ENCODE assay signal across 10 cellular contexts in the genomic region with DNA sequence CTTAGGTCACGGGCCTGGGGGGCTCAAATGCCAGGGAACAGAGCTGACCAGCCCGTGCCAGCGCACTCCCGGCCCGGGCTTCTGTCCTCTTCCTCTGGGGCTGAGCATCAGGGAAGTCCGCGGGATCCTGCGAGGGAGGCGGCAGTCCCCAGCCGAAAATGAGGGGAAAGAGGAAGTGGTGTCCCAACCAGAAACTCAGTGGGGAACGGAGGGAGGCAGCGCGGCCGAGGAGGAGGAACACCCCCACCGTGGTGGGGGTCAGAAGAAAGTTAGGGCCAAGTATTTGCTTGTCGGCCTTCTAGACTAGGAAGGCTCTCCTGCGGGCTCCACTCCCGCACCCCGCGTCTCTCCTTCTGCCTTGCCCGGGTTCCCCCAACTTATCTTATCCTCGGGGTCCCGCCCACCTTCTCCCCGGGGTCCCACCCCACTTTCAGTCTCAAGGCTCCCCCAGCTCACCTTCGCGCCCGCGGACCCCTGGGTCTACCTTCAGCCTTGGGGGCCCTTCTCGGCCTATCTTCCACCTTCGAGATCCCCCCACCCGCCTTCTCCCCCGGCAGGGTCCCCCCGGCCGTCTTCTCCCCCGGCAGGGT. TPM values are rescaled to one million over a fixed set of nuclear protein-coding genes. Genes with fewer than 3 reads are reported as not detected.
DNase-seq lines count a peak whose midpoint lies in the region; ATAC-seq, FAIRE-seq and TF ChIP-seq lines count a peak whose summit lies in the region.
"Had no signal": no experiment of that assay in that cellular context is flagged by ENCODE, and none has a peak within 500 bp of the region (broad histone marks: within the 10 kb centered on the region; RNA-seq: fewer than 3 reads in every experiment).

No MANE protein-coding gene starts in this region.

- TF ChIP-seq POLR2A in GM12878 (IDR thresholded peaks at IDR 0.05; ENCODE audit: low read depth, low read length) = peak; percentile 58; the same call in 1 of the 2 replicates

- no peak for FAIRE-seq in GM12878 (lab: Jason Lieb, UNC)
- FAIRE-seq: A204.1, islet of Langerhans had no signal

- H3K9ac ChIP-seq in GM12878 (ENCODE audit: control insufficient read depth, insufficient read depth, low read length) = peak overlapping the region; percentile 77
- peak overlapping the region; percentile 18 for H3K9ac ChIP-seq in iPS-18a (ENCODE audit: low read length)
- H3K9ac ChIP-seq in skeletal muscle tissue (ENCODE audit: low read depth in 1 of 3, low read length in 3 of 3) = peak overlapping the region; percentile 70 to 87 (median 80)

- peaks cover 2% of the 10 kb centered on the region; the same call in 2 of the 3 replicates for H3K9me3 ChIP-seq in GM12878 (replicated peaks; ENCODE audit: control insufficient read depth, insufficient read depth, low read length)
- H3K9me3 ChIP-seq in iPS-18a (ENCODE audit: control insufficient read depth, low read depth, low read length) = no peaks in the 10 kb centered on the region
- H3K9me3 ChIP-seq in skeletal muscle tissue (ENCODE audit: control insufficient read depth in 3 of 3, low read length in 3 of 3) = no peaks in the 10 kb centered on the region

- H4K20me1 ChIP-seq in GM12878 (ENCODE audit: control insufficient read depth, insufficient read depth) = no peaks in the 10 kb centered on the region

- ATAC-seq in GM12878 = peak; percentile 51

- H3K4me3 ChIP-seq in GM12878 (peak overlapping the region; percentile 86), iPS-18a (ENCODE audit: low read length) (peak overlapping the region; percentile 59), skeletal muscle tissue (ENCODE audit: low read length in 3 of 3) (peak overlapping the region; percentile 74 to 82 (median 79))

- H3K27me3 ChIP-seq in GM12878 (replicated peaks in 1 of 2; ENCODE audit: control insufficient read depth in 2 of 2, insufficient read depth in 2 of 2, low read length in 1 of 2) (no peaks in the 10 kb centered on the region), iPS-18a (ENCODE audit: control insufficient read depth, insufficient read depth, low read length) (peaks cover 21% of the 10 kb centered on the region), skeletal muscle tissue (ENCODE audit: control insufficient read depth in 3 of 3, insufficient read depth in 3 of 3, low read length in 3 of 3) (no peaks in the 10 kb centered on the region)

- H3K36me3 ChIP-seq in GM12878 (ENCODE audit: control insufficient read depth in 2 of 2, insufficient read depth in 2 of 2, low read length in 1 of 2) = no peaks in the 10 kb centered on the region
- H3K36me3 ChIP-seq in iPS-18a (ENCODE audit: control insufficient read depth, low read depth, low read length) = no peaks in the 10 kb centered on the region
- H3K36me3 ChIP-seq in skeletal muscle tissue (ENCODE audit: control insufficient read depth in 3 of 3, insufficient read depth in 3 of 3, low read length in 3 of 3) = no peaks in the 10 kb centered on the region

- TF ChIP-seq RAD21 in GM12878 (IDR thresholded peaks at IDR 0.05; ENCODE audit: insufficient read depth, low read depth, low read length) = no peak

- H3K4me2 ChIP-seq in GM12878 (ENCODE audit: control insufficient read depth, insufficient read depth) = peak overlapping the region; percentile 99

- RAD21 ChIA-PET in GM12878 (lab: Charles Lee; ENCODE audit: unreplicated experiment) = interaction anchor here (1.0 kb wide), 1 partner anchor 10 kb away, joined by 3 read pairs; no protein-coding TSS in a partner anchor

- intact Hi-C loops in GM12878 (cut with micrococcal nuclease; ENCODE audit: unreplicated experiment) = no loop called here

- peaks cover 11% of the 10 kb centered on the region for H3K4me1 ChIP-seq in GM12878 (ENCODE audit: control insufficient read depth, insufficient read depth, low read length)
- peaks cover 15% of the 10 kb centered on the region for H3K4me1 ChIP-seq in iPS-18a (ENCODE audit: control insufficient read depth, low read depth, low read length)
- H3K4me1 ChIP-seq in skeletal muscle tissue (ENCODE audit: control insufficient read depth in 3 of 3, insufficient read depth in 3 of 3, low read length in 3 of 3) = peaks cover 40 to 47% (median 44%) of the 10 kb centered on the region in 3 donors

- H3K27ac ChIP-seq in GM12878 (ENCODE audit: control insufficient read depth, insufficient read depth) = peak overlapping the region; percentile 61
- H3K27ac ChIP-seq in iPS-18a (ENCODE audit: low read length) = no peak overlapping the region
- H3K27ac ChIP-seq in skeletal muscle tissue (ENCODE audit: low read depth, low read length) = peak overlapping the region; percentile 88

- BruUV-seq in GM12878 (replicated peaks; lab: Mats Ljungman, UMichigan) = no TSS peak

- SMC1A ChIA-PET in GM12878 (lab: Charles Lee; ENCODE audit: uncharacterized antibody, unreplicated experiment) = interaction anchor here (1.4 kb wide), 1 partner anchor 9 kb away, joined by 6 read pairs; no protein-coding TSS in a partner anchor

- no peak for TF ChIP-seq EP300 in GM12878 (IDR thresholded peaks at IDR 0.05; ENCODE audit: borderline replicate concordance in 1 of 2, control insufficient read depth in 1 of 2, low read depth in 2 of 2, low read length in 2 of 2)

- TF ChIP-seq CTCF in GM12878 (IDR thresholded peaks at IDR 0.05 in 2 of 3, conservative IDR thresholded peaks at IDR 0.05 in 1 of 3; ENCODE audit: control insufficient read depth in 2 of 3, extremely low read depth in 1 of 3, insufficient read depth in 1 of 3, low read depth in 3 of 3, low read length in 3 of 3) = no peak

- CTCF ChIA-PET in GM12878 (lab: Yijun Ruan, JAX) = no interaction called here

- peaks cover 6% of the 10 kb centered on the region for H3K79me2 ChIP-seq in GM12878 (ENCODE audit: control insufficient read depth, insufficient read depth, low read length)

- H2AFZ ChIP-seq in GM12878 (ENCODE audit: control insufficient read depth, low read depth, low read length) = peak overlapping the region; percentile 71

- in situ Hi-C loops in GM12878 (cut with MboI) = no loop called here

- POLR2A ChIA-PET in GM12878 (lab: Charles Lee) = interaction anchor here (0.5 kb wide), 1 partner anchor 11 kb away, joined by 3 read pairs; no protein-coding TSS in a partner anchor

- DNase-seq in DMS 273 (lab: John Stamatoyannopoulos, UW; ENCODE audit: unreplicated experiment) (peak; percentile 60), DMS 273 treated with DMSO at 0.1 percent for 48 hours (lab: John Stamatoyannopoulos, UW) (no peak), HK-2 (ENCODE audit: unreplicated experiment) (peak; percentile 36), T-helper 2 cell (peak in 4 of 5 experiments; percentile 32 to 64 (median 46)), GM12878 (ENCODE audit: low read depth, low spot score) (no peak), NCI-H526 treated with DMSO at 0.1 percent for 48 hours (lab: John Stamatoyannopoulos, UW) (no peak)

- 3% methylated on average over 16 of the region's 35 CpGs for WGBS in GM12878 (ENCODE audit: insufficient coverage, insufficient replicate concordance, low lambda C conversion rate, missing lambda C conversion rate)

TF ChIP-seq in GM12878, 131 proteins besides CTCF, POLR2A, EP300 and RAD21 (continues in another document):
- TF ChIP-seq BMI1 (IDR thresholded peaks at IDR 0.05; ENCODE audit: borderline replicate concordance) (no peak), ZZZ3 (IDR thresholded peaks at IDR 0.05; ENCODE audit: control insufficient read depth, insufficient read length, low read depth) (no peak), SMAD5 (IDR thresholded peaks at IDR 0.05; ENCODE audit: low read depth) (no peak), DPF2 (IDR thresholded peaks at IDR 0.05) (peak; percentile 14; the same call in 1 of the 2 replicates), STAT1 (conservative IDR thresholded peaks at IDR 0.05) (no peak), SP1 (IDR thresholded peaks at IDR 0.05; ENCODE audit: low read depth, low read length) (no peak), SMC3 (IDR thresholded peaks at IDR 0.05; ENCODE audit: borderline replicate concordance, low read length) (no peak), RUNX3 (IDR thresholded peaks at IDR 0.05; ENCODE audit: low read length) (peak; percentile 34; the same call in 1 of the 2 replicates), BRCA1 (IDR thresholded peaks at IDR 0.05; ENCODE audit: low read depth, low read length) (no peak), BACH1 (IDR thresholded peaks at IDR 0.05; ENCODE audit: borderline replicate concordance) (no peak; the same call in 1 of the 2 replicates), TCF3 (IDR thresholded peaks at IDR 0.05; ENCODE audit: borderline replicate concordance, insufficient read depth, low read depth, low read length) (0 out of 2 replicates have a peak, but pooled peaks have one; percentile 24), TARDBP (IDR thresholded peaks at IDR 0.05; ENCODE audit: borderline replicate concordance) (no peak)
- TF ChIP-seq, protein P1, sequence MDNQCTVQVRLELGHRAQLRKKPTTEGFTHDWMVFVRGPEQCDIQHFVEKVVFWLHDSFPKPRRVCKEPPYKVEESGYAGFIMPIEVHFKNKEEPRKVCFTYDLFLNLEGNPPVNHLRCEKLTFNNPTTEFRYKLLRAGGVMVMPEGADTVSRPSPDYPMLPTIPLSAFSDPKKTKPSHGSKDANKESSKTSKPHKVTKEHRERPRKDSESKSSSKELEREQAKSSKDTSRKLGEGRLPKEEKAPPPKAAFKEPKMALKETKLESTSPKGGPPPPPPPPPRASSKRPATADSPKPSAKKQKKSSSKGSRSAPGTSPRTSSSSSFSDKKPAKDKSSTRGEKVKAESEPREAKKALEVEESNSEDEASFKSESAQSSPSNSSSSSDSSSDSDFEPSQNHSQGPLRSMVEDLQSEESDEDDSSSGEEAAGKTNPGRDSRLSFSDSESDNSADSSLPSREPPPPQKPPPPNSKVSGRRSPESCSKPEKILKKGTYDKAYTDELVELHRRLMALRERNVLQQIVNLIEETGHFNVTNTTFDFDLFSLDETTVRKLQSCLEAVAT (IDR thresholded peaks at IDR 0.05) = no peak

RNA-seq across cellular contexts. Expression of a gene that starts 0.6 kb away (rescaled TPM):
- 8.7 and 9.9 TPM in 2 replicates for total RNA-seq in GM12878 (2013; cell fraction: nucleolus; rRNA removed)
- total RNA-seq in GM12878 (2014; rRNA removed) = 8.1 and 8.9 TPM in 2 replicates
- total RNA-seq in GM12878 (2014; rRNA removed; fragmentation: Illumina TruSeq; extraction: Trizol) = 5.1 and 5.2 TPM in 2 replicates
- total RNA-seq in GM12878 (2021) = 13.3 TPM in 2 replicates
- 2.6 TPM for polyA plus RNA-seq in GM12878 (2011; ENCODE audit: low read depth)
- polyA plus RNA-seq in GM12878 (2011; rRNA removed) = 4.4 and 5.8 TPM in 2 replicates
- 3.6 and 3.7 TPM in 2 replicates for polyA plus RNA-seq in GM12878 (2011; cell fraction: cytosol; rRNA removed)
- polyA plus RNA-seq in GM12878 (2011; cell fraction: nucleus; rRNA removed) = 13.5 and 18.8 TPM in 2 replicates
- polyA plus RNA-seq in GM12878 (2012) = 5.9 and 6.6 TPM in 2 replicates
- polyA plus RNA-seq in GM12878 (2014; fragmentation: Illumina TruSeq; extraction: Trizol) = 6.0 and 8.0 TPM in 2 replicates
- polyA plus RNA-seq in GM12878 (2014; fragmentation: Nextera tagmentation; extraction: Ambion mirVana) = under 1 TPM; 0.34 to 0.68 TPM
- 8.6 and 10.3 TPM in 2 replicates for polyA plus RNA-seq in GM12878 (2014; rRNA removed)
- polyA plus RNA-seq in GM12878 (2016; fragmentation: Nextera tagmentation; extraction: Ambion mirVana) = 1 to 10 TPM; 1.9 to 2.2 TPM
- 3.4 and 4.0 TPM in 2 replicates for polyA minus RNA-seq in GM12878 (2011; rRNA and poly(A)+ RNA removed)
- polyA minus RNA-seq in GM12878 (2011; cell fraction: cytosol; rRNA and poly(A)+ RNA removed) = 3.1 and 3.2 TPM in 2 replicates
- polyA minus RNA-seq in GM12878 (2011; cell fraction: nucleus; rRNA and poly(A)+ RNA removed) = 3.3 and 4.9 TPM in 2 replicates
- total RNA-seq in skeletal muscle tissue = 18.8 TPM

Comparison
In these comparisons a context has a peak if more than half of its experiments do, and no peak if none do; other contexts are left out.
1. DNase-seq: peak in DMS 273 (single experiment), HK-2 (single experiment) and T-helper 2 cell (4 of 5); none in DMS 273 treated with DMSO at 0.1 percent for 48 hours (single experiment), GM12878 (single experiment) and NCI-H526 treated with DMSO at 0.1 percent for 48 hours (single experiment).
2. H3K9ac ChIP-seq: peak in every context shown above with its lines; median percentile 80 in skeletal muscle tissue; 77 in GM12878; 18 in iPS-18a.
3. Peak in every context shown above with its lines, with median percentiles within 50 percentile points of each other: H3K4me3 ChIP-seq.